27 cellular contexts compared by ENCODE assay signal in genomic region chr18:79847606-79848293, GRCh38. TPM values are rescaled to one million over a fixed set of nuclear protein-coding genes. Genes with fewer than 3 reads are reported as not detected.
DNase-seq lines count a peak whose midpoint lies in the region; FAIRE-seq and TF ChIP-seq lines count a peak whose summit lies in the region.
"Had no signal": no experiment of that assay in that cellular context is flagged by ENCODE, and none has a peak within 500 bp of the region (broad histone marks: within the 10 kb centered on the region; RNA-seq: fewer than 3 reads in every experiment).

No MANE protein-coding gene starts in this region.

- 0 out of 2 replicates have a peak overlapping the region, but pooled peaks have one; percentile 68 for H4K8ac ChIP-seq in H1 (ENCODE audit: extremely low read depth, insufficient read depth, low read length)

- no peaks in the 10 kb centered on the region; a peak in 1 of 4 replicates for H3K9me3 ChIP-seq in H1 (ENCODE audit: insufficient read depth in 2 of 2, low read depth in 1 of 2, low read length in 1 of 2)
- H3K9me3 ChIP-seq in osteoblast (ENCODE audit: low read depth, low read length) = no peaks in the 10 kb centered on the region

- H2AK5ac ChIP-seq in H1 (ENCODE audit: low read depth, low read length) = no peak overlapping the region

- H3K27me3 ChIP-seq in H7 (ENCODE audit: control insufficient read depth, insufficient read depth, low read length) (no peaks in the 10 kb centered on the region), H1 (replicated peaks in 1 of 4; ENCODE audit: control insufficient read depth in 3 of 4, extremely low read depth in 1 of 4, insufficient read depth in 3 of 4, low read length in 3 of 4) (no peaks in the 10 kb centered on the region), osteoblast (ENCODE audit: insufficient read depth, low read length) (peaks cover 4% of the 10 kb centered on the region)
- H3K27me3 ChIP-seq: Peyer's patch had no signal

- FAIRE-seq in H1 (lab: Jason Lieb, UNC) = no peak
- FAIRE-seq: H54 had no signal

- H2BK120ac ChIP-seq in H1 (replicated peaks; ENCODE audit: low read depth, low read length) = no peak overlapping the region

- H4K5ac ChIP-seq in H1 (ENCODE audit: insufficient read length, low read depth, low read length) = no peak overlapping the region

- H4K20me1 ChIP-seq in H1 (replicated peaks in 1 of 2; ENCODE audit: control insufficient read depth in 1 of 2, insufficient read depth in 2 of 2, low read length in 2 of 2) (peaks cover 2 to 3% of the 10 kb centered on the region in 2 experiments), osteoblast (ENCODE audit: insufficient read depth, low read length) (no peaks in the 10 kb centered on the region)

- H3K9ac ChIP-seq in H1 (replicated peaks in 1 of 4; ENCODE audit: extremely low read depth in 1 of 4, low read depth in 3 of 4, low read length in 3 of 4) = no peak overlapping the region

- no peaks in the 10 kb centered on the region; a peak in 1 of 7 replicates for H3K4me1 ChIP-seq in H1 (replicated peaks in 1 of 4; ENCODE audit: control insufficient read depth in 3 of 4, insufficient read depth in 4 of 4, low read length in 3 of 4)
- peaks cover 5% of the 10 kb centered on the region for H3K4me1 ChIP-seq in osteoblast (ENCODE audit: insufficient read depth, low read length)
- H3K4me1 ChIP-seq: Peyer's patch had no signal

- H2AFZ ChIP-seq in H1 (ENCODE audit: low read length) (no peak overlapping the region), osteoblast (ENCODE audit: low read length) (no peak overlapping the region)

- no peak for TF ChIP-seq CTCF in H1 (IDR thresholded peaks at IDR 0.05; ENCODE audit: control extremely low read depth in 1 of 3, insufficient read depth in 1 of 3, low read depth in 1 of 3, low read length in 3 of 3)
- no peak for TF ChIP-seq CTCF in osteoblast (IDR thresholded peaks at IDR 0.05; ENCODE audit: extremely low read depth, low read depth, low read length)
- no peak for TF ChIP-seq CTCF in GM20000 (IDR thresholded peaks at IDR 0.05; ENCODE audit: extremely low read depth, missing control alignments)

- no peak overlapping the region for H3K4me3 ChIP-seq in H7 (ENCODE audit: insufficient read depth, low read depth, low read length)
- H3K4me3 ChIP-seq in H1 (ENCODE audit: extremely low read depth in 1 of 4, insufficient read depth in 2 of 4, low read depth in 3 of 4, low read length in 4 of 4) = no peak overlapping the region
- H3K4me3 ChIP-seq in osteoblast (ENCODE audit: insufficient read depth, low read length) = no peak overlapping the region
- H3K4me3 ChIP-seq: Peyer's patch had no signal

- H2BK20ac ChIP-seq in H1 (ENCODE audit: low read length) = no peak overlapping the region

- no peak overlapping the region for H3K23ac ChIP-seq in H1 (ENCODE audit: insufficient read length)

- H3K27ac ChIP-seq in H1 (ENCODE audit: low read depth, low read length) (no peak overlapping the region), osteoblast (ENCODE audit: low read depth, low read length) (no peak overlapping the region)
- H3K27ac ChIP-seq: Peyer's patch had no signal

- no peak overlapping the region for H2BK12ac ChIP-seq in H1 (ENCODE audit: low read depth, low read length)

- no peak for TF ChIP-seq EP300 in H1 (IDR thresholded peaks at IDR 0.05; ENCODE audit: borderline replicate concordance in 1 of 2, low read depth in 2 of 2, low read length in 2 of 2)

- no peak overlapping the region for H3K4me2 ChIP-seq in H1 (ENCODE audit: insufficient read depth in 1 of 2, low read depth in 2 of 2, low read length in 2 of 2)
- H3K4me2 ChIP-seq in osteoblast (ENCODE audit: insufficient read depth, low read length) = no peak overlapping the region

- H3K23me2 ChIP-seq in H1 (ENCODE audit: low read depth, low read length) = 0 out of 2 replicates have a peak, but pooled peaks cover 3% of the 10 kb centered on the region

- CTCF ChIA-PET in H1 (lab: Charles Lee; ENCODE audit: partially characterized antibody) = no interaction called here

- H2BK15ac ChIP-seq in H1 (ENCODE audit: low read length) = no peak overlapping the region

- 93% methylated on average over 14 of the region's 15 CpGs; no CpG with 5 or more reads in 1 of the 2 experiments for WGBS in H1 (ENCODE audit: extremely low coverage in 1 of 2, insufficient coverage in 1 of 2, insufficient read length in 1 of 2, insufficient replicate concordance in 2 of 2, low coverage in 1 of 2, low lambda C conversion rate in 2 of 2, missing lambda C conversion rate in 1 of 2), 2 experiments

- no peaks in the 10 kb centered on the region for H3K79me1 ChIP-seq in H1 (ENCODE audit: low read depth, low read length)

- POLR2A ChIA-PET in H1 (lab: Charles Lee; ENCODE audit: partially characterized antibody) = no interaction called here

- no peak overlapping the region for H3K56ac ChIP-seq in H1 (replicated peaks; ENCODE audit: insufficient read length, low read depth, low read length)

- H3K14ac ChIP-seq in H1 (ENCODE audit: insufficient read length) = no peak overlapping the region

- H2BK5ac ChIP-seq in H1 (ENCODE audit: low read depth, low read length) = no peak overlapping the region

- no peak overlapping the region for H3K18ac ChIP-seq in H1 (ENCODE audit: extremely low read depth, low read length)

- DNase-seq in NCI-H526 treated with DMSO at 0.1 percent for 48 hours (lab: John Stamatoyannopoulos, UW) = peak; percentile 0
- DNase-seq in NCI-H526 (lab: John Stamatoyannopoulos, UW) = no peak
- DNase-seq in H7 = peak; percentile 40
- DNase-seq in H1 (ENCODE audit: low read depth in 1 of 2, low spot score in 2 of 2) = peak in 1 of 2 experiments; percentile 33
- peak; percentile 69 for DNase-seq in osteoblast (ENCODE audit: insufficient read length, low spot score, missing footprints)
- DNase-seq in GM20000 (ENCODE audit: low spot score) = no peak
- DNase-seq in amygdala (lab: John Stamatoyannopoulos, UW) = no peak
- no peak for DNase-seq in occipital lobe (lab: John Stamatoyannopoulos, UW)
- DNase-seq: 8988T; AML-193; C1 segment of cervical spinal cord; Calu3; DMS153; GDM1; Karpas-422; MM.1S; NCI-H1048; NCI-H1417 treated with DMSO at 0.1 percent for 48 hours; NCI-H187; NCI-H446; NK-92 treated with Interleukin-12 subunit alpha and Interleukin-12 subunit beta, amount 100 ng/mL, for 24 hours; SW 1271 had no signal

- no peak for TF ChIP-seq POLR2A in H1 (IDR thresholded peaks at IDR 0.05; ENCODE audit: control extremely low read depth in 1 of 2, low read depth in 2 of 2, low read length in 2 of 2)

- no peak overlapping the region for H4K91ac ChIP-seq in H1 (replicated peaks; ENCODE audit: insufficient read length, low read length)

- no peak overlapping the region for H3K4ac ChIP-seq in H1 (replicated peaks; ENCODE audit: insufficient read length, low read depth, low read length)

- H3K79me2 ChIP-seq in H1 (ENCODE audit: control insufficient read depth in 1 of 2, insufficient read depth in 2 of 2, low read length in 2 of 2) (no peaks in the 10 kb centered on the region), osteoblast (ENCODE audit: insufficient read depth, low read length) (no peaks in the 10 kb centered on the region)

- H3K36me3 ChIP-seq in H7 (replicated peaks; ENCODE audit: control insufficient read depth, insufficient read depth, low read length) (no peaks in the 10 kb centered on the region), H1 (ENCODE audit: control insufficient read depth in 2 of 4, insufficient read depth in 4 of 4, low read length in 3 of 4) (no peaks in the 10 kb centered on the region), osteoblast (ENCODE audit: insufficient read depth, low read length) (no peaks in the 10 kb centered on the region)
- H3K36me3 ChIP-seq: Peyer's patch had no signal

- TF ChIP-seq RAD21 in H1 (IDR thresholded peaks at IDR 0.05 in 1 of 2, conservative IDR thresholded peaks at IDR 0.05 in 1 of 2; ENCODE audit: low read depth in 2 of 2, low read length in 2 of 2) = no peak

TF ChIP-seq in H1, 55 proteins besides CTCF, POLR2A, EP300 and RAD21:
- TF ChIP-seq SUZ12 (IDR thresholded peaks at IDR 0.05; ENCODE audit: low read length) = no peak
- no peak for TF ChIP-seq CTBP2 (IDR thresholded peaks at IDR 0.05; ENCODE audit: borderline replicate concordance, insufficient read depth, insufficient read length, low read length)
- TF ChIP-seq HDAC2 (IDR thresholded peaks at IDR 0.05; ENCODE audit: borderline replicate concordance in 1 of 2, low read depth in 2 of 2, low read length in 2 of 2) = no peak
- TF ChIP-seq SP4 (IDR thresholded peaks at IDR 0.05; ENCODE audit: low read length) = no peak
- no peak for TF ChIP-seq SAP30 (IDR thresholded peaks at IDR 0.05; ENCODE audit: insufficient read depth, insufficient replicate concordance, low read length)
- no peak for TF ChIP-seq POU5F1 (IDR thresholded peaks at IDR 0.05; ENCODE audit: low read depth, low read length)
- TF ChIP-seq ATF2 (IDR thresholded peaks at IDR 0.05; ENCODE audit: low read length) = no peak
- TF ChIP-seq POLR2AphosphoS5 (IDR thresholded peaks at IDR 0.05; ENCODE audit: low read depth, low read length) = no peak
TF ChIP-seq in H1: peak in this region for 0.

RNA-seq across cellular contexts. Expression of gene KCNG2, which starts 50.0 kb away (rescaled TPM):
- total RNA-seq in H7 (2014; rRNA removed; shearing (Covaris generic)) = 0.14 and 0.18 TPM in 2 replicates
- 0.19 TPM in 1 of 2 replicates, not detected in the other for total RNA-seq in H1 (2021; fragmentation: NEBNext Ultra II Directional; extraction: Animal tissue kit (Norgen Biotek cat#: 25700))
- 0.71 and 0.74 TPM in 2 replicates for polyA plus RNA-seq in H1 (2011; rRNA removed)
- 0.52 TPM for polyA plus RNA-seq in H1 (2011; cell fraction: cytosol; rRNA removed)
- polyA plus RNA-seq in H1 (2011; cell fraction: nucleus; rRNA removed) = 0.57 TPM
- polyA plus RNA-seq in H1 (2012, experiment 1 of 2) = 0.23 to 0.52 TPM (median 0.32 TPM) in 3 of 4 replicates, not detected in the other
- polyA plus RNA-seq in H1 (2012, experiment 2 of 2) = 0.14 TPM
- 0.10 TPM for polyA plus RNA-seq in H1 (2013, experiment 1 of 2)
- 0.04 TPM for polyA plus RNA-seq in H1 (2013, experiment 2 of 2)
- polyA minus RNA-seq in H1 (2011; rRNA and poly(A)+ RNA removed) = 0.13 TPM in 1 of 2 replicates, not detected in the other
- not detected for polyA minus RNA-seq in H1 (2011; cell fraction: cytosol; rRNA and poly(A)+ RNA removed)
- not detected for polyA minus RNA-seq in H1 (2011; cell fraction: nucleus; rRNA and poly(A)+ RNA removed)
- total RNA-seq in osteoblast = not detected in 2 replicates
- 0.31 TPM for total RNA-seq in occipital lobe
- total RNA-seq: Calu3; CD8-positive, alpha-beta T cell; Right ventricle myocardium inferior; SK-MEL-5 had no signal

Comparison
In these comparisons a context has a peak if more than half of its experiments do, and no peak if none do; other contexts are left out.
1. DNase-seq: peak in NCI-H526 treated with DMSO at 0.1 percent for 48 hours (single experiment), H7 (single experiment) and osteoblast (single experiment); none in NCI-H526 (0 of 2), GM20000 (single experiment), amygdala (0 of 56) and occipital lobe (single experiment).